ENCODE assay signal across 27 cellular contexts in genomic region chr12:41979574-41979973, GRCh38.
"Had no signal": no experiment of that assay in that cellular context is flagged by ENCODE, and none has a peak within 500 bp of the region (broad histone marks: within the 10 kb centered on the region; RNA-seq: fewer than 3 reads in every experiment).

No MANE protein-coding gene starts in this region.

- H3K27ac ChIP-seq: coronary artery, esophagus muscularis mucosa, foreskin keratinocyte, left ventricle myocardium inferior, lower lobe of right lung, neutrophil, pancreas, stomach, thyroid gland, vagina had no signal

- H3K9me3 ChIP-seq: esophagus muscularis mucosa, left ventricle myocardium inferior, lower lobe of right lung, neutrophil, pancreas, stomach, thyroid gland, vagina had no signal

- H3K27me3 ChIP-seq: esophagus muscularis mucosa, neutrophil, pancreas, thyroid gland, vagina had no signal

- DNase-seq: dermis blood vessel endothelial cell; effector memory CD4-positive, alpha-beta T cell; foreskin keratinocyte; hypothalamus; immature natural killer cell; islet precursor cell; kidney glomerular epithelial cell; left colon; left ventricle myocardium inferior; lower lobe of right lung; natural killer cell; pancreas; stimulated activated CD4-positive, alpha-beta T cell treated with anti-CD3 and anti-CD28 coated beads, Interleukin-12 subunit alpha, Interleukin-12 subunit beta, amount 100 ng/mL, for 4 hours; stimulated activated CD4-positive, alpha-beta T cell treated with anti-CD3 and anti-CD28 coated beads, Interleukin-2, amount 100 ng/mL, for 24 hours; stimulated activated CD4-positive, alpha-beta T cell treated with anti-CD3 and anti-CD28 coated beads, Interleukin-4, amount 100 ng/mL, for 24 hours; stimulated activated naive CD4-positive, alpha-beta T cell treated with Interleukin-2 at 50 U/mL for 16 hours; stomach; thyroid gland; trophoblast cell had no signal

- H3K36me3 ChIP-seq: esophagus muscularis mucosa, left ventricle myocardium inferior, lower lobe of right lung, neutrophil, pancreas, stomach, thyroid gland, vagina had no signal

- H3K4me1 ChIP-seq: esophagus muscularis mucosa, foreskin keratinocyte, left ventricle myocardium inferior, lower lobe of right lung, pancreas, stomach, thyroid gland, vagina had no signal

- FAIRE-seq: endothelial cell of umbilical vein, pancreas had no signal

- H3K4me3 ChIP-seq: coronary artery, esophagus muscularis mucosa, left ventricle myocardium inferior, lower lobe of right lung, pancreas, smooth muscle cell, stomach, thyroid gland, vagina had no signal

- ATAC-seq: foreskin keratinocyte; left colon; lower lobe of right lung; natural killer cell; pancreas; sciatic nerve; stimulated activated effector memory CD8-positive, alpha-beta T cell treated with anti-CD3 and anti-CD28 coated beads, Interleukin-12 subunit alpha, Interleukin-12 subunit beta, amount 100 ng/mL, for 72 hours had no signal

- H3K4me2 ChIP-seq: smooth muscle cell had no signal
